1 cellular context compared by ENCODE assay signal in the genomic region with DNA sequence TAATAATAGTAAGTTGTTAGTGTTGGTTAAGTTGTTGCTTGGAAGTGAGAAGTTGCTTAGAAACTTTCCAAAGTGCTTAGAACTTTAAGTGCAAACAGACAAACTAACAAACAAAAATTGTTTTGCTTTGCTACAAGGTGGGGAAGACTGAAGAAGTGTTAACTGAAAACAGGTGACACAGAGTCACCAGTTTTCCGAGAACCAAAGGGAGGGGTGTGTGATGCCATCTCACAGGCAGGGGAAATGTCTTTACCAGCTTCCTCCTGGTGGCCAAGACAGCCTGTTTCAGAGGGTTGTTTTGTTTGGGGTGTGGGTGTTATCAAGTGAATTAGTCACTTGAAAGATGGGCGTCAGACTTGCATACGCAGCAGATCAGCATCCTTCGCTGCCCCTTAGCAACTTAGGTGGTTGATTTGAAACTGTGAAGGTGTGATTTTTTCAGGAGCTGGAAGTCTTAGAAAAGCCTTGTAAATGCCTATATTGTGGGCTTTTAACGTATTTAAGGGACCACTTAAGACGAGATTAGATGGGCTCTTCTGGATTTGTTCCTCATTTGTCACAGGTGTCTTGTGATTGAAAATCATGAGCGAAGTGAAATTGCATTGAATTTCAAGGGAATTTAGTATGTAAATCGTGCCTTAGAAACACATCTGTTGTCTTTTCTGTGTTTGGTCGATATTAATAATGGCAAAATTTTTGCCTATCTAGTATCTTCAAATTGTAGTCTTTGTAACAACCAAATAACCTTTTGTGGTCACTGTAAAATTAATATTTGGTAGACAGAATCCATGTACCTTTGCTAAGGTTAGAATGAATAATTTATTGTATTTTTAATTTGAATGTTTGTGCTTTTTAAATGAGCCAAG.
A peak's percentile ranks its signal among the peaks of the same experiment; 100 is the strongest.
TF ChIP-seq lines count a peak whose summit lies in the region.

No MANE protein-coding gene starts in this region.

TF ChIP-seq in K562, 482 proteins besides CTCF, POLR2A, EP300 and RAD21 (continued from another document and continues in another):
- TF ChIP-seq, protein P1, sequence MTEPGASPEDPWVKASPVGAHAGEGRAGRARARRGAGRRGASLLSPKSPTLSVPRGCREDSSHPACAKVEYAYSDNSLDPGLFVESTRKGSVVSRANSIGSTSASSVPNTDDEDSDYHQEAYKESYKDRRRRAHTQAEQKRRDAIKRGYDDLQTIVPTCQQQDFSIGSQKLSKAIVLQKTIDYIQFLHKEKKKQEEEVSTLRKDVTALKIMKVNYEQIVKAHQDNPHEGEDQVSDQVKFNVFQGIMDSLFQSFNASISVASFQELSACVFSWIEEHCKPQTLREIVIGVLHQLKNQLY (CRISPR knock-in tag; conservative IDR thresholded peaks at IDR 0.05), result peak in 1 of 2 experiments; percentile 32; a peak in 1 of 4 replicates
- TF ChIP-seq, protein P2, sequence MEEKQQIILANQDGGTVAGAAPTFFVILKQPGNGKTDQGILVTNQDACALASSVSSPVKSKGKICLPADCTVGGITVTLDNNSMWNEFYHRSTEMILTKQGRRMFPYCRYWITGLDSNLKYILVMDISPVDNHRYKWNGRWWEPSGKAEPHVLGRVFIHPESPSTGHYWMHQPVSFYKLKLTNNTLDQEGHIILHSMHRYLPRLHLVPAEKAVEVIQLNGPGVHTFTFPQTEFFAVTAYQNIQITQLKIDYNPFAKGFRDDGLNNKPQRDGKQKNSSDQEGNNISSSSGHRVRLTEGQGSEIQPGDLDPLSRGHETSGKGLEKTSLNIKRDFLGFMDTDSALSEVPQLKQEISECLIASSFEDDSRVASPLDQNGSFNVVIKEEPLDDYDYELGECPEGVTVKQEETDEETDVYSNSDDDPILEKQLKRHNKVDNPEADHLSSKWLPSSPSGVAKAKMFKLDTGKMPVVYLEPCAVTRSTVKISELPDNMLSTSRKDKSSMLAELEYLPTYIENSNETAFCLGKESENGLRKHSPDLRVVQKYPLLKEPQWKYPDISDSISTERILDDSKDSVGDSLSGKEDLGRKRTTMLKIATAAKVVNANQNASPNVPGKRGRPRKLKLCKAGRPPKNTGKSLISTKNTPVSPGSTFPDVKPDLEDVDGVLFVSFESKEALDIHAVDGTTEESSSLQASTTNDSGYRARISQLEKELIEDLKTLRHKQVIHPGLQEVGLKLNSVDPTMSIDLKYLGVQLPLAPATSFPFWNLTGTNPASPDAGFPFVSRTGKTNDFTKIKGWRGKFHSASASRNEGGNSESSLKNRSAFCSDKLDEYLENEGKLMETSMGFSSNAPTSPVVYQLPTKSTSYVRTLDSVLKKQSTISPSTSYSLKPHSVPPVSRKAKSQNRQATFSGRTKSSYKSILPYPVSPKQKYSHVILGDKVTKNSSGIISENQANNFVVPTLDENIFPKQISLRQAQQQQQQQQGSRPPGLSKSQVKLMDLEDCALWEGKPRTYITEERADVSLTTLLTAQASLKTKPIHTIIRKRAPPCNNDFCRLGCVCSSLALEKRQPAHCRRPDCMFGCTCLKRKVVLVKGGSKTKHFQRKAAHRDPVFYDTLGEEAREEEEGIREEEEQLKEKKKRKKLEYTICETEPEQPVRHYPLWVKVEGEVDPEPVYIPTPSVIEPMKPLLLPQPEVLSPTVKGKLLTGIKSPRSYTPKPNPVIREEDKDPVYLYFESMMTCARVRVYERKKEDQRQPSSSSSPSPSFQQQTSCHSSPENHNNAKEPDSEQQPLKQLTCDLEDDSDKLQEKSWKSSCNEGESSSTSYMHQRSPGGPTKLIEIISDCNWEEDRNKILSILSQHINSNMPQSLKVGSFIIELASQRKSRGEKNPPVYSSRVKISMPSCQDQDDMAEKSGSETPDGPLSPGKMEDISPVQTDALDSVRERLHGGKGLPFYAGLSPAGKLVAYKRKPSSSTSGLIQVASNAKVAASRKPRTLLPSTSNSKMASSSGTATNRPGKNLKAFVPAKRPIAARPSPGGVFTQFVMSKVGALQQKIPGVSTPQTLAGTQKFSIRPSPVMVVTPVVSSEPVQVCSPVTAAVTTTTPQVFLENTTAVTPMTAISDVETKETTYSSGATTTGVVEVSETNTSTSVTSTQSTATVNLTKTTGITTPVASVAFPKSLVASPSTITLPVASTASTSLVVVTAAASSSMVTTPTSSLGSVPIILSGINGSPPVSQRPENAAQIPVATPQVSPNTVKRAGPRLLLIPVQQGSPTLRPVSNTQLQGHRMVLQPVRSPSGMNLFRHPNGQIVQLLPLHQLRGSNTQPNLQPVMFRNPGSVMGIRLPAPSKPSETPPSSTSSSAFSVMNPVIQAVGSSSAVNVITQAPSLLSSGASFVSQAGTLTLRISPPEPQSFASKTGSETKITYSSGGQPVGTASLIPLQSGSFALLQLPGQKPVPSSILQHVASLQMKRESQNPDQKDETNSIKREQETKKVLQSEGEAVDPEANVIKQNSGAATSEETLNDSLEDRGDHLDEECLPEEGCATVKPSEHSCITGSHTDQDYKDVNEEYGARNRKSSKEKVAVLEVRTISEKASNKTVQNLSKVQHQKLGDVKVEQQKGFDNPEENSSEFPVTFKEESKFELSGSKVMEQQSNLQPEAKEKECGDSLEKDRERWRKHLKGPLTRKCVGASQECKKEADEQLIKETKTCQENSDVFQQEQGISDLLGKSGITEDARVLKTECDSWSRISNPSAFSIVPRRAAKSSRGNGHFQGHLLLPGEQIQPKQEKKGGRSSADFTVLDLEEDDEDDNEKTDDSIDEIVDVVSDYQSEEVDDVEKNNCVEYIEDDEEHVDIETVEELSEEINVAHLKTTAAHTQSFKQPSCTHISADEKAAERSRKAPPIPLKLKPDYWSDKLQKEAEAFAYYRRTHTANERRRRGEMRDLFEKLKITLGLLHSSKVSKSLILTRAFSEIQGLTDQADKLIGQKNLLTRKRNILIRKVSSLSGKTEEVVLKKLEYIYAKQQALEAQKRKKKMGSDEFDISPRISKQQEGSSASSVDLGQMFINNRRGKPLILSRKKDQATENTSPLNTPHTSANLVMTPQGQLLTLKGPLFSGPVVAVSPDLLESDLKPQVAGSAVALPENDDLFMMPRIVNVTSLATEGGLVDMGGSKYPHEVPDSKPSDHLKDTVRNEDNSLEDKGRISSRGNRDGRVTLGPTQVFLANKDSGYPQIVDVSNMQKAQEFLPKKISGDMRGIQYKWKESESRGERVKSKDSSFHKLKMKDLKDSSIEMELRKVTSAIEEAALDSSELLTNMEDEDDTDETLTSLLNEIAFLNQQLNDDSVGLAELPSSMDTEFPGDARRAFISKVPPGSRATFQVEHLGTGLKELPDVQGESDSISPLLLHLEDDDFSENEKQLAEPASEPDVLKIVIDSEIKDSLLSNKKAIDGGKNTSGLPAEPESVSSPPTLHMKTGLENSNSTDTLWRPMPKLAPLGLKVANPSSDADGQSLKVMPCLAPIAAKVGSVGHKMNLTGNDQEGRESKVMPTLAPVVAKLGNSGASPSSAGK (IDR thresholded peaks at IDR 0.05), result no peak
- peak; percentile 69 for TF ChIP-seq SUPT5H (IDR thresholded peaks at IDR 0.05)
- peak; percentile 1; the same call in 1 of the 2 replicates for TF ChIP-seq MEF2A (IDR thresholded peaks at IDR 0.05; ENCODE audit: control insufficient read depth, low read depth, low read length)
- TF ChIP-seq KDM2B (CRISPR knock-in tag; IDR thresholded peaks at IDR 0.05), result 0 out of 2 replicates have a peak, but pooled peaks have one; percentile 15
- 0 out of 2 replicates have a peak, but pooled peaks have one; percentile 56 for TF ChIP-seq CAMTA2 (CRISPR knock-in tag; conservative IDR thresholded peaks at IDR 0.05)
- peak; percentile 5 for TF ChIP-seq DACH1 (IDR thresholded peaks at IDR 0.05; ENCODE audit: partially characterized antibody)
- no peak for TF ChIP-seq SETDB1 (IDR thresholded peaks at IDR 0.05; ENCODE audit: low read length)
- no peak for TF ChIP-seq HDAC3 (IDR thresholded peaks at IDR 0.05; ENCODE audit: borderline replicate concordance, partially characterized antibody)
- no peak for TF ChIP-seq RFX1 (IDR thresholded peaks at IDR 0.05)
- TF ChIP-seq FOXA3 (CRISPR knock-in tag; conservative IDR thresholded peaks at IDR 0.05 in 1 of 2, IDR thresholded peaks at IDR 0.05 in 1 of 2), result no peak; a peak in 1 of 4 replicates
- TF ChIP-seq, protein P3, sequence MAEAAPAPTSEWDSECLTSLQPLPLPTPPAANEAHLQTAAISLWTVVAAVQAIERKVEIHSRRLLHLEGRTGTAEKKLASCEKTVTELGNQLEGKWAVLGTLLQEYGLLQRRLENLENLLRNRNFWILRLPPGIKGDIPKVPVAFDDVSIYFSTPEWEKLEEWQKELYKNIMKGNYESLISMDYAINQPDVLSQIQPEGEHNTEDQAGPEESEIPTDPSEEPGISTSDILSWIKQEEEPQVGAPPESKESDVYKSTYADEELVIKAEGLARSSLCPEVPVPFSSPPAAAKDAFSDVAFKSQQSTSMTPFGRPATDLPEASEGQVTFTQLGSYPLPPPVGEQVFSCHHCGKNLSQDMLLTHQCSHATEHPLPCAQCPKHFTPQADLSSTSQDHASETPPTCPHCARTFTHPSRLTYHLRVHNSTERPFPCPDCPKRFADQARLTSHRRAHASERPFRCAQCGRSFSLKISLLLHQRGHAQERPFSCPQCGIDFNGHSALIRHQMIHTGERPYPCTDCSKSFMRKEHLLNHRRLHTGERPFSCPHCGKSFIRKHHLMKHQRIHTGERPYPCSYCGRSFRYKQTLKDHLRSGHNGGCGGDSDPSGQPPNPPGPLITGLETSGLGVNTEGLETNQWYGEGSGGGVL (CRISPR knock-in tag; IDR thresholded peaks at IDR 0.05), result no peak
- no peak for TF ChIP-seq ZNF12 (CRISPR knock-in tag; IDR thresholded peaks at IDR 0.05)
- no peak for TF ChIP-seq RBM15 (IDR thresholded peaks at IDR 0.05; ENCODE audit: insufficient read depth, low read length)
- TF ChIP-seq TFAM (CRISPR knock-in tag; conservative IDR thresholded peaks at IDR 0.05), result no peak
- TF ChIP-seq STAT5A (IDR thresholded peaks at IDR 0.05; ENCODE audit: borderline replicate concordance, low read length), result peak; percentile 24; the same call in 1 of the 2 replicates
- TF ChIP-seq ZNF239 (CRISPR knock-in tag; IDR thresholded peaks at IDR 0.05), result no peak
- TF ChIP-seq, protein P4, sequence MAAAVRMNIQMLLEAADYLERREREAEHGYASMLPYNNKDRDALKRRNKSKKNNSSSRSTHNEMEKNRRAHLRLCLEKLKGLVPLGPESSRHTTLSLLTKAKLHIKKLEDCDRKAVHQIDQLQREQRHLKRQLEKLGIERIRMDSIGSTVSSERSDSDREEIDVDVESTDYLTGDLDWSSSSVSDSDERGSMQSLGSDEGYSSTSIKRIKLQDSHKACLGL (CRISPR knock-in tag; IDR thresholded peaks at IDR 0.05; ENCODE audit: borderline replicate concordance, poor library complexity, severe bottlenecking), result no peak
- TF ChIP-seq GTF2E2 (tag; IDR thresholded peaks at IDR 0.05), result peak; percentile 74; the same call in 1 of the 2 replicates
- no peak for TF ChIP-seq ATF1 (CRISPR knock-in tag; IDR thresholded peaks at IDR 0.05)
- TF ChIP-seq ATF1 (tag; IDR thresholded peaks at IDR 0.05), result peak; percentile 12; the same call in 1 of the 2 replicates
- no peak for TF ChIP-seq ZNF263 (CRISPR knock-in tag; IDR thresholded peaks at IDR 0.05; ENCODE audit: borderline replicate concordance)
- 0 out of 2 replicates have a peak, but pooled peaks have one; percentile 27 for TF ChIP-seq HOXB6 (CRISPR knock-in tag; IDR thresholded peaks at IDR 0.05; ENCODE audit: borderline replicate concordance)
- TF ChIP-seq TOE1 (IDR thresholded peaks at IDR 0.05; ENCODE audit: borderline replicate concordance), result no peak
- TF ChIP-seq TOE1 (CRISPR knock-in tag; IDR thresholded peaks at IDR 0.05; ENCODE audit: borderline replicate concordance, low read depth), result 0 out of 2 replicates have a peak, but pooled peaks have one; percentile 58
- TF ChIP-seq PYGO2 (tag; IDR thresholded peaks at IDR 0.05), result no peak
- TF ChIP-seq FOXA1 (IDR thresholded peaks at IDR 0.05; ENCODE audit: borderline replicate concordance), result no peak
- peak; percentile 43 for TF ChIP-seq POLR2B (IDR thresholded peaks at IDR 0.05; ENCODE audit: low read depth, partially characterized antibody)
- TF ChIP-seq, protein P5, sequence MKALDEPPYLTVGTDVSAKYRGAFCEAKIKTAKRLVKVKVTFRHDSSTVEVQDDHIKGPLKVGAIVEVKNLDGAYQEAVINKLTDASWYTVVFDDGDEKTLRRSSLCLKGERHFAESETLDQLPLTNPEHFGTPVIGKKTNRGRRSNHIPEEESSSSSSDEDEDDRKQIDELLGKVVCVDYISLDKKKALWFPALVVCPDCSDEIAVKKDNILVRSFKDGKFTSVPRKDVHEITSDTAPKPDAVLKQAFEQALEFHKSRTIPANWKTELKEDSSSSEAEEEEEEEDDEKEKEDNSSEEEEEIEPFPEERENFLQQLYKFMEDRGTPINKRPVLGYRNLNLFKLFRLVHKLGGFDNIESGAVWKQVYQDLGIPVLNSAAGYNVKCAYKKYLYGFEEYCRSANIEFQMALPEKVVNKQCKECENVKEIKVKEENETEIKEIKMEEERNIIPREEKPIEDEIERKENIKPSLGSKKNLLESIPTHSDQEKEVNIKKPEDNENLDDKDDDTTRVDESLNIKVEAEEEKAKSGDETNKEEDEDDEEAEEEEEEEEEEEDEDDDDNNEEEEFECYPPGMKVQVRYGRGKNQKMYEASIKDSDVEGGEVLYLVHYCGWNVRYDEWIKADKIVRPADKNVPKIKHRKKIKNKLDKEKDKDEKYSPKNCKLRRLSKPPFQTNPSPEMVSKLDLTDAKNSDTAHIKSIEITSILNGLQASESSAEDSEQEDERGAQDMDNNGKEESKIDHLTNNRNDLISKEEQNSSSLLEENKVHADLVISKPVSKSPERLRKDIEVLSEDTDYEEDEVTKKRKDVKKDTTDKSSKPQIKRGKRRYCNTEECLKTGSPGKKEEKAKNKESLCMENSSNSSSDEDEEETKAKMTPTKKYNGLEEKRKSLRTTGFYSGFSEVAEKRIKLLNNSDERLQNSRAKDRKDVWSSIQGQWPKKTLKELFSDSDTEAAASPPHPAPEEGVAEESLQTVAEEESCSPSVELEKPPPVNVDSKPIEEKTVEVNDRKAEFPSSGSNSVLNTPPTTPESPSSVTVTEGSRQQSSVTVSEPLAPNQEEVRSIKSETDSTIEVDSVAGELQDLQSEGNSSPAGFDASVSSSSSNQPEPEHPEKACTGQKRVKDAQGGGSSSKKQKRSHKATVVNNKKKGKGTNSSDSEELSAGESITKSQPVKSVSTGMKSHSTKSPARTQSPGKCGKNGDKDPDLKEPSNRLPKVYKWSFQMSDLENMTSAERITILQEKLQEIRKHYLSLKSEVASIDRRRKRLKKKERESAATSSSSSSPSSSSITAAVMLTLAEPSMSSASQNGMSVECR (CRISPR knock-in tag; IDR thresholded peaks at IDR 0.05), result no peak; the same call in 1 of the 2 replicates
- TF ChIP-seq KDM4B (IDR thresholded peaks at IDR 0.05; ENCODE audit: borderline replicate concordance in 2 of 2, low read depth in 1 of 2), result no peak
- TF ChIP-seq, protein P6, sequence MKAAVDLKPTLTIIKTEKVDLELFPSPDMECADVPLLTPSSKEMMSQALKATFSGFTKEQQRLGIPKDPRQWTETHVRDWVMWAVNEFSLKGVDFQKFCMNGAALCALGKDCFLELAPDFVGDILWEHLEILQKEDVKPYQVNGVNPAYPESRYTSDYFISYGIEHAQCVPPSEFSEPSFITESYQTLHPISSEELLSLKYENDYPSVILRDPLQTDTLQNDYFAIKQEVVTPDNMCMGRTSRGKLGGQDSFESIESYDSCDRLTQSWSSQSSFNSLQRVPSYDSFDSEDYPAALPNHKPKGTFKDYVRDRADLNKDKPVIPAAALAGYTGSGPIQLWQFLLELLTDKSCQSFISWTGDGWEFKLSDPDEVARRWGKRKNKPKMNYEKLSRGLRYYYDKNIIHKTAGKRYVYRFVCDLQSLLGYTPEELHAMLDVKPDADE (conservative IDR thresholded peaks at IDR 0.05; ENCODE audit: control insufficient read depth, low read depth, low read length), result no peak
- TF ChIP-seq SMC3 (conservative IDR thresholded peaks at IDR 0.05; ENCODE audit: insufficient read depth, low read depth, low read length), result 0 out of 2 replicates have a peak, but pooled peaks have one; percentile 31
- peak; percentile 62; the same call in 1 of the 2 replicates for TF ChIP-seq GABPB2 (CRISPR knock-in tag; conservative IDR thresholded peaks at IDR 0.05)
- no peak for TF ChIP-seq CCNT2 (IDR thresholded peaks at IDR 0.05; ENCODE audit: borderline replicate concordance, extremely low read depth, insufficient read length, low read depth, low read length)
- no peak for TF ChIP-seq FUS (optimal IDR thresholded peaks at IDR 0.05; ENCODE audit: low read depth, low read length)
- TF ChIP-seq NFYB (IDR thresholded peaks at IDR 0.05; ENCODE audit: extremely low read depth, insufficient read length), result no peak
